ENCODE assay signal across 20 cellular contexts in genomic region chr20:49896204-49896603, GRCh38. TPM values are rescaled to one million over a fixed set of nuclear protein-coding genes. Genes with fewer than 3 reads are reported as not detected.
DNase-seq lines count a peak whose midpoint lies in the region; ATAC-seq and TF ChIP-seq lines count a peak whose summit lies in the region.
"Had no signal": no experiment of that assay in that cellular context is flagged by ENCODE, and none has a peak within 500 bp of the region (broad histone marks: within the 10 kb centered on the region; RNA-seq: fewer than 3 reads in every experiment).

No MANE protein-coding gene starts in this region.

- H3K4ac ChIP-seq in IMR-90 (ENCODE audit: low read depth, low read length), result no peak overlapping the region

- no peak overlapping the region for H3K27ac ChIP-seq in IMR-90 (ENCODE audit: insufficient read depth, low read length)
- H3K27ac ChIP-seq in spleen, result peak overlapping the region in 5 of 8 donors; percentile 13 to 82 (median 76)
- peak overlapping the region in 1 of 10 donors; percentile 15 for H3K27ac ChIP-seq in heart right ventricle

- H3K4me1 ChIP-seq in IMR-90 (ENCODE audit: control insufficient read depth, insufficient read depth, low read length), result peaks cover 19% of the 10 kb centered on the region
- H3K4me1 ChIP-seq in spleen, result peaks cover 19 to 68% (median 43%) of the 10 kb centered on the region in 6 donors
- peaks cover 12 to 44% (median 30%) of the 10 kb centered on the region in 9 donors for H3K4me1 ChIP-seq in heart right ventricle

- TF ChIP-seq POLR2A in IMR-90 (IDR thresholded peaks at IDR 0.05; ENCODE audit: low read depth, low read length), result no peak
- TF ChIP-seq POLR2A in spleen (IDR thresholded peaks at IDR 0.05), result no peak

- no peak overlapping the region for H3K14ac ChIP-seq in IMR-90 (replicated peaks; ENCODE audit: low read depth, low read length)

- dilution Hi-C loops in IMR-90 (cut with HindIII; ENCODE audit: low sequenced_read_pairs, unreplicated experiment), result no loop called here

- 100% methylated on average over 1 of the region's 6 CpGs; no CpG with 5 or more reads in 1 of the 2 experiments for WGBS in IMR-90 (ENCODE audit: extremely low coverage in 2 of 2, insufficient read length in 1 of 2), 2 experiments
- 54 to 83% (median 70%) methylated on average over 6 of the region's 6 CpGs for WGBS in spleen, 5 donors
- 83 to 88% methylated on average over 6 of the region's 6 CpGs for WGBS in heart right ventricle, 2 donors

- H3K4me2 ChIP-seq in IMR-90 (ENCODE audit: low read depth, low read length), result no peak overlapping the region

- TF ChIP-seq RAD21 in IMR-90 (IDR thresholded peaks at IDR 0.05; ENCODE audit: low read length), result no peak

- in situ Hi-C loops in IMR-90 (cut with MboI; ENCODE audit: low sequenced_read_pairs), result no loop called here

- POLR2A ChIA-PET in IMR-90 (lab: Charles Lee; ENCODE audit: unreplicated experiment), result no interaction called here

- no peak overlapping the region for H3K56ac ChIP-seq in IMR-90 (ENCODE audit: extremely low read depth, insufficient read depth, low read length)

- H3K9ac ChIP-seq in IMR-90 (ENCODE audit: low read depth, low read length), result no peak overlapping the region

- H2BK120ac ChIP-seq in IMR-90 (ENCODE audit: low read depth, low read length), result no peak overlapping the region

- no peak overlapping the region for H2AK9ac ChIP-seq in IMR-90 (replicated peaks; ENCODE audit: low read depth, low read length, poor library complexity)

- ATAC-seq in IMR-90 (ENCODE audit: low read depth) (no peak), left lobe of liver (peak; percentile 67), HG02763 (IDR thresholded peaks at IDR 0.05; ENCODE audit: unreplicated experiment) (no peak), heart right ventricle (no peak)
- ATAC-seq: activated CD4-positive, alpha-beta T cell treated with anti-CD3 and anti-CD28 coated beads for 36 hours; left colon; stimulated activated naive B cell treated with anti-CD40 and anti-IgM and Interleukin-4, amounts not matched to agents 10 μg/mL and 1 μg/mL and 100 μg/mL, for 72 hours had no signal

- no peak overlapping the region for H4K91ac ChIP-seq in IMR-90 (ENCODE audit: insufficient read depth, low read depth, low read length)

- peaks cover 0 to 13% of the 10 kb centered on the region in 2 experiments; a peak in 2 of 4 replicates for H3K79me1 ChIP-seq in IMR-90 (ENCODE audit: low read depth in 1 of 2, low read length in 2 of 2)

- no peak overlapping the region for H2BK20ac ChIP-seq in IMR-90 (ENCODE audit: low read depth, low read length)

- intact Hi-C loops in IMR-90 (cut with micrococcal nuclease) (no loop called here), spleen (cut with DNase I; ENCODE audit: low total_unique reads) (no loop called here), heart right ventricle (cut with DNase I) (no loop called here)

- H3K27me3 ChIP-seq in IMR-90 (ENCODE audit: control insufficient read depth, insufficient read depth, low read length) (no peaks in the 10 kb centered on the region), spleen (replicated peaks in 1 of 7) (no peaks in the 10 kb centered on the region), heart right ventricle (no peaks in the 10 kb centered on the region)

- H3K9me1 ChIP-seq in IMR-90 (ENCODE audit: insufficient read depth, low read length), result peaks cover 3% of the 10 kb centered on the region

- H2BK5ac ChIP-seq in IMR-90 (ENCODE audit: low read depth, low read length, poor library complexity, severe bottlenecking), result no peak overlapping the region

- H3K23ac ChIP-seq in IMR-90 (ENCODE audit: low read depth, low read length), result no peak overlapping the region

- TF ChIP-seq CTCF in IMR-90 (conservative IDR thresholded peaks at IDR 0.05; ENCODE audit: low read depth, low read length), result no peak
- no peak for TF ChIP-seq CTCF in spleen (IDR thresholded peaks at IDR 0.05 in 8 of 11, conservative IDR thresholded peaks at IDR 0.05 in 3 of 11)
- no peak for TF ChIP-seq CTCF in heart right ventricle (IDR thresholded peaks at IDR 0.05)

- H2AK5ac ChIP-seq in IMR-90 (ENCODE audit: low read depth, low read length), result no peak overlapping the region

- H4K20me1 ChIP-seq in IMR-90 (ENCODE audit: insufficient read depth, low read length), result peaks cover 4% of the 10 kb centered on the region; the same call in 1 of the 2 replicates

- no peaks in the 10 kb centered on the region for H3K9me3 ChIP-seq in IMR-90 (ENCODE audit: control insufficient read depth, insufficient read depth, low read length)
- no peaks in the 10 kb centered on the region for H3K9me3 ChIP-seq in spleen
- H3K9me3 ChIP-seq in heart right ventricle, result no peaks in the 10 kb centered on the region

- DNase-seq in IMR-90, result no peak
- peak; percentile 56 for DNase-seq in SIG-M5 (lab: John Stamatoyannopoulos, UW)
- DNase-seq in left lobe of liver (ENCODE audit: low spot score), result peak; percentile 68
- DNase-seq in spleen, result no peak
- DNase-seq in heart right ventricle, result no peak
- no peak for DNase-seq in NCI-H510A treated with DMSO at 0.1 percent for 48 hours (lab: John Stamatoyannopoulos, UW)
- no peak for DNase-seq in NCI-H1105 (lab: John Stamatoyannopoulos, UW)
- DNase-seq: activated CD4-positive, alpha-beta T cell treated with anti-CD3 and anti-CD28 coated beads for 36 hours; CD4-positive, alpha-beta T cell; cerebellar nuclear complex; EL; left colon; MM.1S; naive B cell; NCI-H1694 treated with DMSO at 0.1 percent for 48 hours; NCI-H2171 treated with DMSO at 0.1 percent for 48 hours; retina; stimulated activated CD4-positive, alpha-beta T cell treated with anti-CD3 and anti-CD28 coated beads, Interleukin-4, amount 100 ng/mL, for 24 hours; stimulated activated naive B cell treated with anti-CD40 and anti-IgM and Interleukin-4, amounts not matched to agents 10 μg/mL and 1 μg/mL and 100 μg/mL, for 72 hours had no signal

- no peak overlapping the region for H2AFZ ChIP-seq in IMR-90 (replicated peaks; ENCODE audit: low read length, poor library complexity)

- no TSS peak for BruUV-seq in IMR-90 (replicated peaks; lab: Mats Ljungman, UMichigan)

- H3K36me3 ChIP-seq in IMR-90 (ENCODE audit: control insufficient read depth, insufficient read depth, low read length) (no peaks in the 10 kb centered on the region), spleen (peaks cover 0 to 6% (median 0%) of the 10 kb centered on the region in 6 donors), heart right ventricle (no peaks in the 10 kb centered on the region)

- no peak overlapping the region for H4K8ac ChIP-seq in IMR-90 (ENCODE audit: low read depth in 2 of 2, low read length in 2 of 2)

- H4K5ac ChIP-seq in IMR-90 (ENCODE audit: low read depth, low read length), result no peak overlapping the region

- no peak overlapping the region for H3K4me3 ChIP-seq in IMR-90 (ENCODE audit: insufficient read depth, low read depth, low read length)
- no peak overlapping the region for H3K4me3 ChIP-seq in spleen
- H3K4me3 ChIP-seq in heart right ventricle, result no peak overlapping the region

- H3K18ac ChIP-seq in IMR-90 (ENCODE audit: low read depth, low read length), result no peak overlapping the region

- no peak overlapping the region for H2BK15ac ChIP-seq in IMR-90 (ENCODE audit: low read depth, low read length)

- CTCF ChIA-PET in IMR-90 (lab: Yijun Ruan, JAX), result no interaction called here

TF ChIP-seq in IMR-90, 13 proteins besides CTCF, POLR2A, EP300 and RAD21:
- peak; percentile 32; the same call in 1 of the 2 replicates for TF ChIP-seq CEBPB (IDR thresholded peaks at IDR 0.05; ENCODE audit: low read depth, low read length)
- no peak for TF ChIP-seq BHLHE40 (IDR thresholded peaks at IDR 0.05; ENCODE audit: low read depth, low read length)

RNA-seq across cellular contexts. Expression of gene SPATA2, which starts 19.1 kb away (rescaled TPM):
- total RNA-seq in IMR-90 (2012; rRNA removed) (1.3 and 1.4 TPM in 2 replicates), left lobe of liver (3.2 TPM), spleen (10 to 100 TPM; 11.2 to 33.2 (median 17.2) TPM), heart right ventricle (10 to 100 TPM in 1 of 10 donors, 1 to 10 TPM in 9; 5.2 to 11.8 (median 6.7) TPM)
- polyA plus RNA-seq in IMR-90 (2012; rRNA removed) (4.4 and 4.5 TPM in 2 replicates), spleen (1 to 10 TPM; 2.9 to 8.0 (median 4.1) TPM), heart right ventricle (1 to 10 TPM; 4.8 to 5.0 TPM)
- polyA plus RNA-seq in IMR-90 (2012; cell fraction: cytosol; rRNA removed), result 3.5 and 5.8 TPM in 2 replicates
- 5.9 and 9.4 TPM in 2 replicates for polyA plus RNA-seq in IMR-90 (2012; cell fraction: nucleus; rRNA removed; ENCODE audit: low replicate concordance)

RNA-seq across cellular contexts. Expression of gene RNF114, which starts 40.0 kb away (rescaled TPM):
- 44.6 and 49.7 TPM in 2 replicates for total RNA-seq in IMR-90 (2012; rRNA removed)
- polyA plus RNA-seq in IMR-90 (2012; rRNA removed), result 55.0 and 62.3 TPM in 2 replicates
- polyA plus RNA-seq in IMR-90 (2012; cell fraction: cytosol; rRNA removed), result 122 and 166 TPM in 2 replicates
- polyA plus RNA-seq in IMR-90 (2012; cell fraction: nucleus; rRNA removed; ENCODE audit: low replicate concordance), result 88.0 and 111 TPM in 2 replicates
- 42.6 TPM for total RNA-seq in left lobe of liver
- total RNA-seq in spleen, result 100 to 1,000 TPM in 6 of 7 donors, 10 to 100 TPM in 1; 96.5 to 246 (median 113) TPM
- polyA plus RNA-seq in spleen, result 10 to 100 TPM; 35.5 to 62.0 (median 37.6) TPM
- total RNA-seq in heart right ventricle, result 10 to 100 TPM; 41.5 to 60.3 (median 52.1) TPM
- polyA plus RNA-seq in heart right ventricle, result 10 to 100 TPM; 45.0 to 49.5 TPM

Comparison
In these comparisons a context has a peak if more than half of its experiments do, and no peak if none do; other contexts are left out.
1. DNase-seq: peak in SIG-M5 (single experiment) and left lobe of liver (single experiment); none in IMR-90 (single experiment), spleen (single experiment), heart right ventricle (0 of 2), NCI-H510A treated with DMSO at 0.1 percent for 48 hours (single experiment) and NCI-H1105 (single experiment).